In genomic region chr1:160753629-160754028, GRCh38 we compare ENCODE assay signal across 30 cellular contexts. TPM values are rescaled to one million over a fixed set of nuclear protein-coding genes. Genes with fewer than 3 reads are reported as not detected.
"Had no signal": no experiment of that assay in that cellular context is flagged by ENCODE, and none has a peak within 500 bp of the region (broad histone marks: within the 10 kb centered on the region; RNA-seq: fewer than 3 reads in every experiment).

No MANE protein-coding gene starts in this region.

- H3K27ac Mint-ChIP-seq: activated CD4-positive, alpha-beta memory T cell treated with anti-CD3 and anti-CD28 coated beads for 36 hours; activated CD4-positive, alpha-beta T cell treated with anti-CD3 and anti-CD28 coated beads, Interleukin-2, amount 10 ng/mL, durations not matched to agents 7 days and 5 days had no signal

- H3K9me3 ChIP-seq: ascending aorta, body of pancreas had no signal

- DNase-seq: activated B cell treated with CpG ODN at 0.5 μM for 24 hours; activated CD4-positive, alpha-beta memory T cell treated with anti-CD3 and anti-CD28 coated beads for 36 hours; activated CD4-positive, alpha-beta T cell treated with anti-CD3 and anti-CD28 coated beads, Interleukin-2, amount 10 ng/mL, durations not matched to agents 7 days and 5 days; activated CD8-positive, alpha-beta memory T cell treated with anti-CD3 and anti-CD28 coated beads, Interleukin-2, amount 50 U/mL, for 48 hours; activated effector memory CD4-positive, alpha-beta T cell treated with anti-CD3 and anti-CD28 coated beads, Interleukin-2, amount 50 U/mL, for 16 hours; activated naive CD4-positive, alpha-beta T cell treated with Interleukin-2 at 50 U/mL for 16 hours; activated T-cell treated with anti-CD3 and anti-CD28 coated beads, Interleukin-2, amount 50 U/mL, for 1 hour; amniotic stem cell; body of pancreas; central memory CD4-positive, alpha-beta T cell; MM.1S; NCI-H1048; NCI-H146; NCI-H2029; NCI-H2107; NCI-H2171 treated with DMSO at 0.1 percent for 48 hours; NCI-H526; NK-92 treated with Interleukin-12 subunit alpha and Interleukin-12 subunit beta, amount 100 ng/mL, for 24 hours; OCI-M1; RPMI8226; T-cell; T-helper 2 cell; T1000 had no signal

- H3K4me3 ChIP-seq: ascending aorta, body of pancreas, SK-N-MC had no signal

- H3K36me3 ChIP-seq: ascending aorta had no signal

- H3K4me1 ChIP-seq: ascending aorta, body of pancreas had no signal

- H3K27me3 ChIP-seq: ascending aorta, body of pancreas had no signal

- H3K4me3 Mint-ChIP-seq: activated B cell treated with CpG ODN at 0.5 μM for 24 hours; activated CD4-positive, alpha-beta memory T cell treated with anti-CD3 and anti-CD28 coated beads for 36 hours; activated CD4-positive, alpha-beta T cell treated with anti-CD3 and anti-CD28 coated beads, Interleukin-2, amount 10 ng/mL, durations not matched to agents 7 days and 5 days; T-cell had no signal

- H3K27ac ChIP-seq: ascending aorta, body of pancreas, KMS-11, SK-N-MC had no signal

- H3K27me3 Mint-ChIP-seq: activated B cell treated with CpG ODN at 0.5 μM for 24 hours; activated CD4-positive, alpha-beta memory T cell treated with anti-CD3 and anti-CD28 coated beads for 36 hours; activated CD4-positive, alpha-beta T cell treated with anti-CD3 and anti-CD28 coated beads, Interleukin-2, amount 10 ng/mL, durations not matched to agents 7 days and 5 days had no signal

- H3K9me3 Mint-ChIP-seq: activated B cell treated with CpG ODN at 0.5 μM for 24 hours, T-cell had no signal

- FAIRE-seq: bronchial epithelial cell, TTC549 had no signal

RNA-seq across cellular contexts. Expression of gene SLAMF7, which starts 14.6 kb away (rescaled TPM):
- total RNA-seq: ascending aorta, NCI-H460 had no signal

RNA-seq across cellular contexts. Expression of gene CD48, which starts 42.0 kb away (rescaled TPM):
- total RNA-seq: ascending aorta, bronchial epithelial cell, NCI-H460 had no signal

RNA-seq across cellular contexts. Expression of gene LY9, which starts 42.3 kb away (rescaled TPM):
- total RNA-seq: NCI-H460, Right ventricle myocardium inferior had no signal
